8 cellular contexts compared by ENCODE assay signal in genomic region chr16:66483689-66484452, GRCh38. TPM values are rescaled to one million over a fixed set of nuclear protein-coding genes. Genes with fewer than 3 reads are reported as not detected.
DNase-seq lines count a peak whose midpoint lies in the region; ATAC-seq and TF ChIP-seq lines count a peak whose summit lies in the region.

No MANE protein-coding gene starts in this region.

- H3K9ac ChIP-seq in smooth muscle cell (ENCODE audit: low read depth) = no peak overlapping the region

- H3K79me2 ChIP-seq in DOHH2 (ENCODE audit: control insufficient read depth, low read length) = no peaks in the 10 kb centered on the region
- H3K79me2 ChIP-seq in hepatocyte = no peaks in the 10 kb centered on the region
- H3K79me2 ChIP-seq in smooth muscle cell (ENCODE audit: low read depth) = no peaks in the 10 kb centered on the region

- no peak for ATAC-seq in GM21786 (IDR thresholded peaks at IDR 0.05; ENCODE audit: unreplicated experiment)

- H3K4me1 ChIP-seq in DOHH2 (ENCODE audit: control insufficient read depth, low read length) (peaks cover 4% of the 10 kb centered on the region), ascending aorta (peaks cover 8 to 20% of the 10 kb centered on the region in 2 donors), hepatocyte (ENCODE audit: insufficient read depth) (peaks cover 4% of the 10 kb centered on the region), smooth muscle cell (ENCODE audit: low read depth) (no peaks in the 10 kb centered on the region)

- no peaks in the 10 kb centered on the region for H3F3A ChIP-seq in DOHH2 (ENCODE audit: control insufficient read depth, insufficient read depth)
- no peaks in the 10 kb centered on the region for H3F3A ChIP-seq in smooth muscle cell (ENCODE audit: low read depth)

- no peaks in the 10 kb centered on the region for H3K27me3 ChIP-seq in DOHH2 (ENCODE audit: control insufficient read depth, low read length)
- H3K27me3 ChIP-seq in H7 (ENCODE audit: control insufficient read depth, insufficient read depth, low read length) = no peaks in the 10 kb centered on the region
- H3K27me3 ChIP-seq in ascending aorta = no peaks in the 10 kb centered on the region
- no peaks in the 10 kb centered on the region for H3K27me3 ChIP-seq in hepatocyte
- H3K27me3 ChIP-seq in smooth muscle cell (ENCODE audit: low read depth) = no peaks in the 10 kb centered on the region

- H2AFZ ChIP-seq in hepatocyte (no peak overlapping the region), smooth muscle cell (ENCODE audit: low read depth) (no peak overlapping the region)

- no peaks in the 10 kb centered on the region for H3K9me3 ChIP-seq in DOHH2 (ENCODE audit: control insufficient read depth, insufficient read depth, low read length)
- H3K9me3 ChIP-seq in ascending aorta = no peaks in the 10 kb centered on the region
- H3K9me3 ChIP-seq in hepatocyte (ENCODE audit: low read depth) = no peaks in the 10 kb centered on the region
- H3K9me3 ChIP-seq in smooth muscle cell (replicated peaks; ENCODE audit: low read depth) = no peaks in the 10 kb centered on the region

- no peak overlapping the region for H3K27ac ChIP-seq in DOHH2 (ENCODE audit: low read depth, low read length)
- no peak overlapping the region for H3K27ac ChIP-seq in ascending aorta
- H3K27ac ChIP-seq in hepatocyte = no peak overlapping the region
- no peak overlapping the region for H3K27ac ChIP-seq in smooth muscle cell (ENCODE audit: low read depth)

- H3K4me2 ChIP-seq in DOHH2 (ENCODE audit: low read length) = no peak overlapping the region
- H3K4me2 ChIP-seq in hepatocyte = no peak overlapping the region
- no peak overlapping the region for H3K4me2 ChIP-seq in smooth muscle cell

- intact Hi-C loops in ascending aorta (cut with DNase I) = loop anchor here (1.0 to 5.0 kb wide), 3 partner anchors 78 to 127 kb away; no protein-coding TSS in a partner anchor

- H3K36me3 ChIP-seq in DOHH2 (ENCODE audit: control insufficient read depth, low read length) (no peaks in the 10 kb centered on the region), H7 (replicated peaks; ENCODE audit: control insufficient read depth, insufficient read depth, low read length) (no peaks in the 10 kb centered on the region), ascending aorta (no peaks in the 10 kb centered on the region), hepatocyte (replicated peaks; ENCODE audit: insufficient read depth, low read depth) (no peaks in the 10 kb centered on the region), smooth muscle cell (ENCODE audit: low read depth) (no peaks in the 10 kb centered on the region)

- H3K9me2 ChIP-seq in DOHH2 (replicated peaks; ENCODE audit: control insufficient read depth, low read length) = no peaks in the 10 kb centered on the region
- H3K9me2 ChIP-seq in hepatocyte (replicated peaks; ENCODE audit: insufficient read depth) = no peaks in the 10 kb centered on the region

- no peak overlapping the region for H3K4me3 ChIP-seq in DOHH2 (ENCODE audit: low read length)
- no peak overlapping the region for H3K4me3 ChIP-seq in H7 (ENCODE audit: insufficient read depth, low read depth, low read length)
- H3K4me3 ChIP-seq in ascending aorta = no peak overlapping the region
- H3K4me3 ChIP-seq in hepatocyte = no peak overlapping the region
- no peak overlapping the region for H3K4me3 ChIP-seq in smooth muscle cell

- H4K20me1 ChIP-seq in DOHH2 (ENCODE audit: control insufficient read depth, insufficient read depth, low read depth, low read length) (peaks cover 5% of the 10 kb centered on the region; the same call in 1 of the 2 replicates), hepatocyte (ENCODE audit: insufficient read depth, poor library complexity, severe bottlenecking) (no peaks in the 10 kb centered on the region), smooth muscle cell (ENCODE audit: low read depth) (no peaks in the 10 kb centered on the region)

- DNase-seq in H7 (peak; percentile 94), NCI-H146 (lab: John Stamatoyannopoulos, UW) (peak; percentile 66), T-helper 9 cell (peak; percentile 72), ascending aorta (ENCODE audit: low spot score in 2 of 2) (peak in 1 of 2 donors; percentile 82), hepatocyte (ENCODE audit: low spot score) (peak; percentile 88), smooth muscle cell (lab: John Stamatoyannopoulos, UW; ENCODE audit: unreplicated experiment) (peak; percentile 34)

- TF ChIP-seq CTCF in DOHH2 (IDR thresholded peaks at IDR 0.05; ENCODE audit: low read depth, low read length, poor library complexity, severe bottlenecking) = peak; percentile 99
- peak; percentile 72 to 91 (median 88) for TF ChIP-seq CTCF in ascending aorta (IDR thresholded peaks at IDR 0.05)
- TF ChIP-seq CTCF in hepatocyte (IDR thresholded peaks at IDR 0.05; ENCODE audit: poor library complexity) = peak; percentile 90
- TF ChIP-seq CTCF in smooth muscle cell (IDR thresholded peaks at IDR 0.05; ENCODE audit: borderline replicate concordance, insufficient read depth, poor library complexity, severe bottlenecking) = peak; percentile 94

- WGBS in hepatocyte (ENCODE audit: low lambda C conversion rate, missing lambda C conversion rate) = 39% methylated on average over 14 of the region's 14 CpGs
- 40% methylated on average over 14 of the region's 14 CpGs for WGBS in smooth muscle cell (ENCODE audit: low lambda C conversion rate)

RNA-seq across cellular contexts. Expression of gene BEAN1, which starts 56.8 kb away (rescaled TPM):
- total RNA-seq in H7 (2014; rRNA removed; shearing (Covaris generic)) = 0.03 TPM in 1 of 2 replicates, not detected in the other
- total RNA-seq in ascending aorta = not detected
- 0.63 and 0.68 TPM in 2 replicates for total RNA-seq in hepatocyte
- polyA plus RNA-seq in hepatocyte = 1.3 and 1.8 TPM in 2 replicates
- total RNA-seq in smooth muscle cell = 0.81 and 0.94 TPM in 2 replicates
- polyA plus RNA-seq in smooth muscle cell = 2.2 and 4.9 TPM in 2 replicates
